In the genomic region with DNA sequence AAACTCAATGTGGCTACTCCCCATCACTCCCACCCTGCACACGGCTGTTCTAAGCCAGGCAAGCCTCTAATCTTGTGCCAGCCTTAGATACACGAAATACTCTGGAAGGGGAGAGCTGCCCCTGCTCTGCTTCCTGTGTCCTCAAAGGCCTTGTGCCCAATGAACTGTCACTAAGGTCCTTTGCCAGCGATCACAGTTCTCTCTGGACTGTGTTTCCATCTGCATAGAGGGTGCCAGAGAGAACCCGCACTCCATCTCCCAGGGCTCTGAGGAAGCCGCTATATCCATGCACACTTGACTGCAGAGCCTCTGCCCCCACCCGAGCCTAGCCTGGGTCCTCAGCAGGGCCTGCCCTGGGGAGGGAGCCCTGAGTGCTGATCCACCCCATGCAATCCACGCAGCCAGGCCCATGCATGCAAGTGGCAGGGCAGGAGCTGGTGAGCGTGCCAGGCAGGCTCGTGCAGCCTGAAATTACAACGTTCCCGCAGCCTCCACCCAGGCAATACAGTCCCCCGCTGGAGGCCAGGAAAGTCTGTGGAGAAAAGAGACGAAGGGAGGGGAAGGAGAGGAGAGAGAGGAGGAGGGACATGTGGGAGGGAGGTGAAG, we compare ENCODE assay signal across 1 cellular context.
TF ChIP-seq lines count a peak whose summit lies in the region.

No MANE protein-coding gene starts in this region.

TF ChIP-seq in HEK293, 187 proteins besides CTCF, POLR2A, EP300 and RAD21 (continued from another document):
- TF ChIP-seq ZNF221 (tag by site-specific recombination; IDR thresholded peaks at IDR 0.05; ENCODE audit: borderline replicate concordance): no peak
- TF ChIP-seq EGR2 (tag by site-specific recombination; IDR thresholded peaks at IDR 0.05; ENCODE audit: low read depth): peak; percentile 33
- no peak for TF ChIP-seq SCRT2 (tag by site-specific recombination; IDR thresholded peaks at IDR 0.05)
- 0 out of 2 replicates have a peak, but pooled peaks have one; percentile 23 for TF ChIP-seq ZIC2 (tag by site-specific recombination; IDR thresholded peaks at IDR 0.05)
